ENCODE assay signal across 8 cellular contexts in the genomic region with DNA sequence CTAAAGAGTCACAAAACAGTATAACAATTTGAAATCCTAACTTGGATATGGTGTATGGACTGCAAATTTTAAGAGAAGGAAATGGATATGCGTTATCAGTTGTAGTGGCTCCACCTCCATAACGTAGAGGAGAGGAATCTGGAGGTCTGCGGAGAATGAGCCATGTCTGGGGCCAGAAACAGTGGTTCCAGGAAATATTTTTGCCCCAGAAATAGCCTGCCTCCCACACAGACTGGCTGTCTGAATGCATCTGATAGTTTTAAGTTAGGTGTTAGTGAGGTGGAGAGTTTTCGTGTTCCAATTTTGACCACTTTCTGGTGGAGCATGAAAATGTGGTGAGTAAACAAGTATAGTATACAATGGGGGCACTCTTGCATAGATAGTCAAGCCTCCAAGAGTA. TPM values are rescaled to one million over a fixed set of nuclear protein-coding genes. Genes with fewer than 3 reads are reported as not detected.
A peak's percentile ranks its signal among the peaks of the same experiment; 100 is the strongest.
DNase-seq lines count a peak whose midpoint lies in the region; ATAC-seq and TF ChIP-seq lines count a peak whose summit lies in the region.

No MANE protein-coding gene starts in this region.

- peaks cover 14% of the 10 kb centered on the region for H3K4me1 Mint-ChIP-seq in MCF 10A (ENCODE audit: insufficient read depth, unreplicated experiment)
- H3K4me1 Mint-ChIP-seq in effector memory CD8-positive, alpha-beta T cell (ENCODE audit: low read depth in 2 of 2): peaks cover 47 to 70% of the 10 kb centered on the region in 2 donors
- H3K4me1 Mint-ChIP-seq in stimulated activated memory B cell treated with anti-CD40 and anti-IgM and Interleukin-4, amounts not matched to agents 10 μg/mL and 1 μg/mL and 100 μg/mL, for 72 hours: peaks cover 75% of the 10 kb centered on the region

- TF ChIP-seq CTCF in MCF 10A (IDR thresholded peaks at IDR 0.05; ENCODE audit: unreplicated experiment) (no peak), breast epithelium (IDR thresholded peaks at IDR 0.05) (no peak), OCI-LY7 (conservative IDR thresholded peaks at IDR 0.05; ENCODE audit: low read length) (no peak)

- no peak for ATAC-seq in effector memory CD8-positive, alpha-beta T cell (replicated peaks)
- no peak for ATAC-seq in stimulated activated memory B cell treated with anti-CD40 and anti-IgM and Interleukin-4, amounts not matched to agents 10 μg/mL and 1 μg/mL and 100 μg/mL, for 72 hours

- H4K20me1 ChIP-seq in OCI-LY7 (ENCODE audit: insufficient read depth, low read length): peaks cover 28% of the 10 kb centered on the region

- peaks cover 10% of the 10 kb centered on the region for H3K9me3 Mint-ChIP-seq in MCF 10A (ENCODE audit: unreplicated experiment)
- H3K9me3 Mint-ChIP-seq in effector memory CD8-positive, alpha-beta T cell: no peaks in the 10 kb centered on the region
- H3K9me3 Mint-ChIP-seq in stimulated activated memory B cell treated with anti-CD40 and anti-IgM and Interleukin-4, amounts not matched to agents 10 μg/mL and 1 μg/mL and 100 μg/mL, for 72 hours: peaks cover 1% of the 10 kb centered on the region

- H3K9me3 ChIP-seq in breast epithelium: no peaks in the 10 kb centered on the region
- peaks cover 15% of the 10 kb centered on the region; the same call in 1 of the 2 replicates for H3K9me3 ChIP-seq in OCI-LY7 (ENCODE audit: low read length)

- intact Hi-C loops in MCF 10A (cut with micrococcal nuclease): no loop called here
- intact Hi-C loops in breast epithelium (cut with DNase I; ENCODE audit: low total_unique reads): no loop called here
- intact Hi-C loops in OCI-LY7 (cut with micrococcal nuclease; ENCODE audit: unreplicated experiment): loop anchor here (1.0 kb wide), 1 partner anchor 106 kb away; no protein-coding TSS in a partner anchor

- no peak for DNase-seq in MCF 10A (ENCODE audit: unreplicated experiment)
- no peak for DNase-seq in breast epithelium (ENCODE audit: low spot score in 2 of 2)
- DNase-seq in OCI-LY7 (ENCODE audit: low spot score): peak; percentile 30
- no peak for DNase-seq in effector memory CD8-positive, alpha-beta T cell
- DNase-seq in ureter (ENCODE audit: low spot score): no peak
- DNase-seq in HEK293T (ENCODE audit: extremely low spot score): no peak
- DNase-seq in activated CD4-positive, CD25-positive, alpha-beta regulatory T cell treated with anti-CD3 and anti-CD28 coated beads, Interleukin-2, amount 50 U/mL, for 72 hours: no peak

- TF ChIP-seq POLR2A in breast epithelium (IDR thresholded peaks at IDR 0.05): no peak

- H2AFZ ChIP-seq in OCI-LY7 (ENCODE audit: low read length): no peak overlapping the region

- no peaks in the 10 kb centered on the region for H3K36me3 ChIP-seq in breast epithelium
- peaks cover 59% of the 10 kb centered on the region for H3K36me3 ChIP-seq in OCI-LY7 (ENCODE audit: insufficient read depth, low read length)

- no peak overlapping the region for H3K27ac ChIP-seq in breast epithelium
- H3K27ac ChIP-seq in OCI-LY7 (ENCODE audit: low read depth, low read length, poor library complexity, severe bottlenecking): peak overlapping the region; percentile 67

- H3K36me3 Mint-ChIP-seq in MCF 10A (ENCODE audit: insufficient read depth, unreplicated experiment): peaks cover under 1% of the 10 kb centered on the region
- H3K36me3 Mint-ChIP-seq in effector memory CD8-positive, alpha-beta T cell (ENCODE audit: insufficient read depth): peaks cover 13% of the 10 kb centered on the region
- peaks cover 9% of the 10 kb centered on the region for H3K36me3 Mint-ChIP-seq in stimulated activated memory B cell treated with anti-CD40 and anti-IgM and Interleukin-4, amounts not matched to agents 10 μg/mL and 1 μg/mL and 100 μg/mL, for 72 hours

- H3K4me3 ChIP-seq in breast epithelium (peak overlapping the region in 1 of 3 donors; percentile 90), OCI-LY7 (ENCODE audit: low read depth, low read length, poor library complexity, severe bottlenecking) (peak overlapping the region; percentile 87)

- H3K79me2 ChIP-seq in OCI-LY7 (ENCODE audit: insufficient read depth, low read depth, low read length): peaks cover 93% of the 10 kb centered on the region

- POLR2A ChIA-PET in MCF 10A (lab: Yijun Ruan, JAX) (interaction anchor here (0.9 to 4.4 kb wide), 4 partner anchors 12 to 103 kb away, joined by 3 to 40 read pairs (median 8); a partner anchor contains a TSS), OCI-LY7 (lab: Charles Lee) (interaction anchor here (0.8 to 1.2 kb wide), 3 partner anchors 13 to 134 kb away, joined by 3 to 4 read pairs (median 3); no protein-coding TSS in a partner anchor), HEK293T (lab: Yijun Ruan, JAX) (no interaction called here)

- H3K9me2 ChIP-seq in OCI-LY7 (ENCODE audit: insufficient read depth, low read length): no peaks in the 10 kb centered on the region

- BruUV-seq in MCF 10A (replicated peaks; lab: Mats Ljungman, UMichigan) (no TSS peak), OCI-LY7 (replicated peaks; lab: Mats Ljungman, UMichigan) (TSS peak; percentile 46)

- CTCF ChIA-PET in MCF 10A (lab: Yijun Ruan, JAX) (interaction anchor here (1.1 to 2.3 kb wide), 3 partner anchors 11 to 135 kb away, joined by 3 to 16 read pairs (median 12); no protein-coding TSS in a partner anchor), OCI-LY7 (lab: Charles Lee; ENCODE audit: unreplicated experiment) (no interaction called here), HEK293T (lab: Yijun Ruan, JAX) (no interaction called here)

- H3K4me2 ChIP-seq in OCI-LY7 (ENCODE audit: low read length): peak overlapping the region; percentile 83

- H3K4me1 ChIP-seq in breast epithelium: peaks cover 0 to 6% of the 10 kb centered on the region in 2 donors
- H3K4me1 ChIP-seq in OCI-LY7 (ENCODE audit: insufficient read depth, low read length, poor library complexity, severe bottlenecking): peaks cover 51% of the 10 kb centered on the region

- H3K27ac Mint-ChIP-seq in MCF 10A (ENCODE audit: low read depth, unreplicated experiment): peak overlapping the region; percentile 94
- H3K27ac Mint-ChIP-seq in effector memory CD8-positive, alpha-beta T cell: peak overlapping the region; percentile 87 to 94
- H3K27ac Mint-ChIP-seq in stimulated activated memory B cell treated with anti-CD40 and anti-IgM and Interleukin-4, amounts not matched to agents 10 μg/mL and 1 μg/mL and 100 μg/mL, for 72 hours: peak overlapping the region; percentile 90

- no peaks in the 10 kb centered on the region for H3K27me3 Mint-ChIP-seq in MCF 10A (ENCODE audit: insufficient read depth, unreplicated experiment)
- no peaks in the 10 kb centered on the region for H3K27me3 Mint-ChIP-seq in effector memory CD8-positive, alpha-beta T cell
- H3K27me3 Mint-ChIP-seq in stimulated activated memory B cell treated with anti-CD40 and anti-IgM and Interleukin-4, amounts not matched to agents 10 μg/mL and 1 μg/mL and 100 μg/mL, for 72 hours: no peaks in the 10 kb centered on the region

- H3K4me3 Mint-ChIP-seq in MCF 10A (ENCODE audit: unreplicated experiment): peak overlapping the region; percentile 96
- peak overlapping the region; percentile 87 to 97 for H3K4me3 Mint-ChIP-seq in effector memory CD8-positive, alpha-beta T cell
- peak overlapping the region; percentile 97 for H3K4me3 Mint-ChIP-seq in stimulated activated memory B cell treated with anti-CD40 and anti-IgM and Interleukin-4, amounts not matched to agents 10 μg/mL and 1 μg/mL and 100 μg/mL, for 72 hours

- no peaks in the 10 kb centered on the region for H3K27me3 ChIP-seq in breast epithelium

TF ChIP-seq in HEK293T, 16 proteins besides CTCF, POLR2A, EP300 and RAD21:
- TF ChIP-seq ARNT (IDR thresholded peaks at IDR 0.05): no peak
- TF ChIP-seq NFRKB (IDR thresholded peaks at IDR 0.05): no peak
- TF ChIP-seq ELF4 (IDR thresholded peaks at IDR 0.05): no peak
- no peak for TF ChIP-seq FOXM1 (IDR thresholded peaks at IDR 0.05; ENCODE audit: borderline replicate concordance)
- TF ChIP-seq SUZ12 (IDR thresholded peaks at IDR 0.05): no peak

RNA-seq across cellular contexts. Expression of a gene that starts 1.6 kb away (rescaled TPM):
- total RNA-seq in MCF 10A (2022) (12.6 and 16.0 TPM in 2 replicates), breast epithelium (10 to 100 TPM; 17.0 to 23.5 (median 19.2) TPM), OCI-LY7 (2022) (62.0 and 62.4 TPM in 2 replicates), ureter (22.0 TPM)
- total RNA-seq in OCI-LY7 (2014; rRNA removed; shearing (Covaris generic)): 26.9 and 29.6 TPM in 2 replicates

RNA-seq across cellular contexts. Expression of a gene that starts 1.9 kb away (rescaled TPM):
- 7.1 and 11.6 TPM in 2 replicates for total RNA-seq in MCF 10A (2022)
- 10 to 100 TPM; 13.1 to 19.6 (median 17.9) TPM for total RNA-seq in breast epithelium
- 14.6 and 19.2 TPM in 2 replicates for total RNA-seq in OCI-LY7 (2014; rRNA removed; shearing (Covaris generic))
- total RNA-seq in OCI-LY7 (2022): 23.5 and 29.7 TPM in 2 replicates
- 10.6 TPM for total RNA-seq in ureter
